In the genomic region with DNA sequence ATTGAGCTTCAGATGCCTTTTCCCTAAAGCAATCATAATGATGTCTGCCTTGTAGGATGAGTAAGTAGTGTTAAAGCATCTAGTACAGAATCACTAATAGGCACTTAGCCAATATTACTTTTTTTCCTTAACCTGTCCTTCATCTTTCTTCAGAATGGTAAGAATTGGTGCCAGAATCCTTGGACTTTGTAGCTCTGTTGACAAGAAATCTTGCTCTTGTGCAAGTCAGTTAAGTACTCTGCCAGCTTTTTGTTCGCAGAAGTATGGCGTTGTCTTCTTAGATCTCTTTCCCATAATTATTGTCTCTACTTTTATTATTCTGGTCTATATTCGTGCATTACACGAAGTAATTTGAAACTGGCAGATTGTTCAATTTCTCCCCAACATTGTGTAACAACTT, we compare ENCODE assay signal across 16 cellular contexts.
DNase-seq lines count a peak whose midpoint lies in the region; ATAC-seq and TF ChIP-seq lines count a peak whose summit lies in the region.
"Had no signal": no experiment of that assay in that cellular context is flagged by ENCODE, and none has a peak within 500 bp of the region (broad histone marks: within the 10 kb centered on the region; RNA-seq: fewer than 3 reads in every experiment).

No MANE protein-coding gene starts in this region.

- H3K4me3 ChIP-seq in AG10803 (ENCODE audit: low read length): no peak overlapping the region
- no peak overlapping the region for H3K4me3 ChIP-seq in OCI-LY1 (ENCODE audit: low read depth, low read length, poor library complexity, severe bottlenecking)
- H3K4me3 ChIP-seq in cardiac fibroblast (replicated peaks in 1 of 2; ENCODE audit: low read depth in 2 of 2, low read length in 2 of 2): no peak overlapping the region
- no peak overlapping the region for H3K4me3 ChIP-seq in mucosa of descending colon
- H3K4me3 ChIP-seq: BLaER1 treated with 17β-estradiol and CSF1 and Interleukin-3, amounts not matched to agents 10 nM and 100 nM; SJCRH30 had no signal

- POLR2A ChIA-PET in naive thymus-derived CD8-positive, alpha-beta T cell (lab: Charles Lee): no interaction called here

- intact Hi-C loops in mucosa of descending colon (cut with DNase I, micrococcal nuclease): no loop called here

- no peaks in the 10 kb centered on the region for H3K27me3 ChIP-seq in OCI-LY1 (ENCODE audit: insufficient read depth, low read length)
- H3K27me3 ChIP-seq: BLaER1 treated with 17β-estradiol and CSF1 and Interleukin-3, amounts not matched to agents 10 nM and 100 nM; SJCRH30 had no signal

- no peaks in the 10 kb centered on the region for H3K36me3 Mint-ChIP-seq in naive thymus-derived CD8-positive, alpha-beta T cell
- H3K36me3 Mint-ChIP-seq: CD8-positive, alpha-beta memory T cell had no signal

- no peak overlapping the region for H3K4me3 Mint-ChIP-seq in naive thymus-derived CD8-positive, alpha-beta T cell
- H3K4me3 Mint-ChIP-seq: CD8-positive, alpha-beta memory T cell had no signal

- no peaks in the 10 kb centered on the region for H4K20me1 ChIP-seq in OCI-LY1 (ENCODE audit: insufficient read depth, low read length)
- H4K20me1 ChIP-seq: BLaER1 treated with 17β-estradiol and CSF1 and Interleukin-3, amounts not matched to agents 10 nM and 100 nM had no signal

- peaks cover 0 to 14% (median 4%) of the 10 kb centered on the region in 9 donors for H3K9me3 Mint-ChIP-seq in naive thymus-derived CD8-positive, alpha-beta T cell

- TF ChIP-seq CTCF in AG10803 (conservative IDR thresholded peaks at IDR 0.05; ENCODE audit: low read length) (no peak), OCI-LY1 (IDR thresholded peaks at IDR 0.05; ENCODE audit: low read length) (no peak), cardiac fibroblast (IDR thresholded peaks at IDR 0.05; ENCODE audit: low read depth, low read length) (no peak), mucosa of descending colon (IDR thresholded peaks at IDR 0.05) (no peak)

- H3K9me3 ChIP-seq in OCI-LY1 (ENCODE audit: low read length) (peaks cover 17% of the 10 kb centered on the region; the same call in 1 of the 2 replicates), mucosa of descending colon (no peaks in the 10 kb centered on the region)
- H3K9me3 ChIP-seq: SJCRH30 had no signal

- ATAC-seq in HG02840 (IDR thresholded peaks at IDR 0.05; ENCODE audit: low FRiP score, unreplicated experiment) (no peak), mucosa of descending colon (no peak)
- ATAC-seq in naive thymus-derived CD8-positive, alpha-beta T cell: no peak
- ATAC-seq: HepG2 had no signal

- peak overlapping the region; percentile 96; the same call in 1 of the 2 replicates for H2AFZ ChIP-seq in OCI-LY1 (ENCODE audit: low read length)

- H3K9ac ChIP-seq in OCI-LY1 (ENCODE audit: low read length): no peak overlapping the region
- H3K9ac ChIP-seq: BLaER1 treated with 17β-estradiol and CSF1 and Interleukin-3, amounts not matched to agents 10 nM and 100 nM had no signal

- H3K79me2 ChIP-seq in OCI-LY1 (ENCODE audit: insufficient read depth, low read length): no peaks in the 10 kb centered on the region

- H3K36me3 ChIP-seq in OCI-LY1 (ENCODE audit: insufficient read depth, low read length) (no peaks in the 10 kb centered on the region), mucosa of descending colon (ENCODE audit: low read depth) (no peaks in the 10 kb centered on the region)
- H3K36me3 ChIP-seq: BLaER1 treated with 17β-estradiol and CSF1 and Interleukin-3, amounts not matched to agents 10 nM and 100 nM; SJCRH30 had no signal

- no peak overlapping the region for H3K27ac ChIP-seq in OCI-LY1 (ENCODE audit: low read depth, low read length, poor library complexity, severe bottlenecking)
- H3K27ac ChIP-seq: BLaER1 treated with 17β-estradiol and CSF1 and Interleukin-3, amounts not matched to agents 10 nM and 100 nM; SJCRH30 had no signal

- H3F3A ChIP-seq in OCI-LY1 (ENCODE audit: insufficient read depth, low read length): no peaks in the 10 kb centered on the region

- H3K4me2 ChIP-seq in OCI-LY1 (ENCODE audit: low read length): no peak overlapping the region; the same call in 1 of the 2 replicates
- H3K4me2 ChIP-seq: BLaER1 treated with 17β-estradiol and CSF1 and Interleukin-3, amounts not matched to agents 10 nM and 100 nM had no signal

- H3K4me1 ChIP-seq in OCI-LY1 (ENCODE audit: insufficient read depth, low read length, severe bottlenecking): peaks cover 6% of the 10 kb centered on the region
- H3K4me1 ChIP-seq in mucosa of descending colon (ENCODE audit: low read depth): no peaks in the 10 kb centered on the region
- H3K4me1 ChIP-seq: BLaER1 treated with 17β-estradiol and CSF1 and Interleukin-3, amounts not matched to agents 10 nM and 100 nM had no signal

- no peaks in the 10 kb centered on the region for H3K9me2 ChIP-seq in OCI-LY1 (ENCODE audit: low read depth, low read length)

- DNase-seq in AG10803 (ENCODE audit: low read depth) (peak; percentile 40), cardiac fibroblast (ENCODE audit: low read depth in 2 of 2) (peak; percentile 27 to 59), iris pigment epithelial cell (ENCODE audit: low read depth) (peak; percentile 57), mucosa of descending colon (no peak)
- no peak for DNase-seq in naive thymus-derived CD8-positive, alpha-beta T cell
- no peak for DNase-seq in stimulated activated CD8-positive, alpha-beta memory T cell treated with anti-CD3 and anti-CD28 coated beads, Interleukin-4, amount 100 ng/mL, for 48 hours
- DNase-seq: CD8-positive, alpha-beta memory T cell; KG1; NCI-H1417 treated with DMSO at 0.1 percent for 48 hours; NCI-H187 treated with DMSO at 0.1 percent for 48 hours; NCI-H526; SJCRH30 had no signal

- no peaks in the 10 kb centered on the region for H3K27me3 Mint-ChIP-seq in naive thymus-derived CD8-positive, alpha-beta T cell

- no peak overlapping the region for H3K27ac Mint-ChIP-seq in naive thymus-derived CD8-positive, alpha-beta T cell
- H3K27ac Mint-ChIP-seq: CD8-positive, alpha-beta memory T cell had no signal

- H3K4me1 Mint-ChIP-seq in naive thymus-derived CD8-positive, alpha-beta T cell: no peaks in the 10 kb centered on the region
- H3K4me1 Mint-ChIP-seq: CD8-positive, alpha-beta memory T cell had no signal

Comparison
In these comparisons a context has a peak if more than half of its experiments do, and no peak if none do; other contexts are left out.
1. DNase-seq: peak in AG10803 (single experiment), cardiac fibroblast (2 of 2) and iris pigment epithelial cell (single experiment); none in naive thymus-derived CD8-positive, alpha-beta T cell (0 of 10), mucosa of descending colon (0 of 3) and stimulated activated CD8-positive, alpha-beta memory T cell treated with anti-CD3 and anti-CD28 coated beads, Interleukin-4, amount 100 ng/mL, for 48 hours (single experiment).